In the genomic region with DNA sequence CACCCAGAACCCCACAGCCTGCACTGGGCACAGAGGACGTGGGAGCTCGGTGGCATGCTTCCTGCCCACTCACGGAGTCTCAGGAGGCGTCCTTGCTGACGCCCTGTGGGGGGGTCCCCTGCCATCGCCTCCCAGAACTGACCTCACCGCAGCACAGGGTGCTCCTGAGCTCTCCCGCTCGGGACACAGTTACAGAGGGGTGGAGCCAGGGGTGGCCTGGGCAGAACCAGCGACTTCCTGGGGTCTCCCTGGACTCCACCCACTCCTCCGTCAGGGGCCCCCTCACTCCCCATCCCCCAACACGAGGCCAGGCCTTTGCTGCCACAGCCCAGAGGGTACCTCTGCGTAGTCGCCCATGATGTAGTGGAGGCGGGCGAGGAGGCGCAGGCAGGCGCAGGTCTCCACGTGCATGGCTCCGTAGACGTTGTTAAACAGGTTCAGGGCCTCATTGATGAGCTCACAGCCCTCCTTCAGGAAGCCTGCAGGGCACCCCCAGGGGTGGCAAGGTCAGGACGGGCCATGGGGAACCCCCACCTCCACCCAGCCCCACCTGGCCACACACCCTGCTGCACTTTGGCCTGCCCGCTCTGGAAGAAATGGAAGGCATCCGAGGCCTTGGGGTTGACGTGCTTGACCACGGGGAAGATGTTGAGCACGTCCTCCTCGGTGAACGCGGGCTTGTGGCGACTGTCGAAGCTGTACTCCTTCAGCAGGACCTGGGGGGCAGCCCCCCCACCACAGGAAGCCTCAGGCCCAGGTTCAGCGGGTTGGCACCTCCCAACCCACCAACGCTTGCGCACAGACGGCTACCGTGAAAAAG, we compare ENCODE assay signal across 2 cellular contexts.
TF ChIP-seq lines count a peak whose summit lies in the region.

No MANE protein-coding gene starts in this region.

TF ChIP-seq in H1, 55 proteins besides CTCF, POLR2A, EP300 and RAD21:
- TF ChIP-seq, protein P1, sequence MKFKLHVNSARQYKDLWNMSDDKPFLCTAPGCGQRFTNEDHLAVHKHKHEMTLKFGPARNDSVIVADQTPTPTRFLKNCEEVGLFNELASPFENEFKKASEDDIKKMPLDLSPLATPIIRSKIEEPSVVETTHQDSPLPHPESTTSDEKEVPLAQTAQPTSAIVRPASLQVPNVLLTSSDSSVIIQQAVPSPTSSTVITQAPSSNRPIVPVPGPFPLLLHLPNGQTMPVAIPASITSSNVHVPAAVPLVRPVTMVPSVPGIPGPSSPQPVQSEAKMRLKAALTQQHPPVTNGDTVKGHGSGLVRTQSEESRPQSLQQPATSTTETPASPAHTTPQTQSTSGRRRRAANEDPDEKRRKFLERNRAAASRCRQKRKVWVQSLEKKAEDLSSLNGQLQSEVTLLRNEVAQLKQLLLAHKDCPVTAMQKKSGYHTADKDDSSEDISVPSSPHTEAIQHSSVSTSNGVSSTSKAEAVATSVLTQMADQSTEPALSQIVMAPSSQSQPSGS (IDR thresholded peaks at IDR 0.05; ENCODE audit: low read length): no peak
- TF ChIP-seq SAP30 (IDR thresholded peaks at IDR 0.05; ENCODE audit: insufficient read depth, insufficient replicate concordance, low read length) (no peak), CBX8 (IDR thresholded peaks at IDR 0.05; ENCODE audit: borderline replicate concordance, low read depth, low read length) (no peak), BACH1 (IDR thresholded peaks at IDR 0.05; ENCODE audit: low read length) (no peak), GABPA (IDR thresholded peaks at IDR 0.05; ENCODE audit: borderline replicate concordance, insufficient read depth, low read length) (no peak), YY1 (IDR thresholded peaks at IDR 0.05; ENCODE audit: low read depth, low read length) (no peak), KDM1A (IDR thresholded peaks at IDR 0.05; ENCODE audit: borderline replicate concordance, low read length) (no peak), CHD1 (IDR thresholded peaks at IDR 0.05; ENCODE audit: low read depth, low read length) (no peak), NRF1 (IDR thresholded peaks at IDR 0.05; ENCODE audit: low read depth, low read length) (no peak), JUND (IDR thresholded peaks at IDR 0.05; ENCODE audit: low read length) (no peak), CBX5 (IDR thresholded peaks at IDR 0.05; ENCODE audit: low read depth, low read length) (no peak)

TF ChIP-seq in HEK293T, 16 proteins besides CTCF, POLR2A, EP300 and RAD21:
- no peak for TF ChIP-seq HDGF (IDR thresholded peaks at IDR 0.05; ENCODE audit: borderline replicate concordance)
- no peak for TF ChIP-seq FOXK2 (IDR thresholded peaks at IDR 0.05)
- no peak for TF ChIP-seq ARNT (IDR thresholded peaks at IDR 0.05)
- no peak for TF ChIP-seq NFRKB (IDR thresholded peaks at IDR 0.05)
- no peak for TF ChIP-seq TARDBP (IDR thresholded peaks at IDR 0.05)
- TF ChIP-seq ELF4 (IDR thresholded peaks at IDR 0.05): no peak
- no peak for TF ChIP-seq FOXA1 (IDR thresholded peaks at IDR 0.05)
- TF ChIP-seq CTBP1 (IDR thresholded peaks at IDR 0.05; ENCODE audit: borderline replicate concordance): no peak
- TF ChIP-seq SP1 (IDR thresholded peaks at IDR 0.05): no peak
- TF ChIP-seq FOXM1 (IDR thresholded peaks at IDR 0.05; ENCODE audit: borderline replicate concordance): no peak
- TF ChIP-seq BHLHE40 (IDR thresholded peaks at IDR 0.05; ENCODE audit: borderline replicate concordance): no peak
- TF ChIP-seq L3MBTL2 (conservative IDR thresholded peaks at IDR 0.05): no peak
- TF ChIP-seq SUZ12 (IDR thresholded peaks at IDR 0.05): no peak
